In genomic region chr4:152937280-152937534, GRCh38 we compare ENCODE assay signal across 9 cellular contexts. TPM values are rescaled to one million over a fixed set of nuclear protein-coding genes. Genes with fewer than 3 reads are reported as not detected.
A peak's percentile ranks its signal among the peaks of the same experiment; 100 is the strongest.
DNase-seq lines count a peak whose midpoint lies in the region; ATAC-seq and TF ChIP-seq lines count a peak whose summit lies in the region.
"Had no signal": no experiment of that assay in that cellular context is flagged by ENCODE, and none has a peak within 500 bp of the region (broad histone marks: within the 10 kb centered on the region; RNA-seq: fewer than 3 reads in every experiment).

No MANE protein-coding gene starts in this region.

- no peaks in the 10 kb centered on the region for H3K79me2 ChIP-seq in MM.1S (ENCODE audit: low read length)

- H3K9me3 ChIP-seq in MM.1S (replicated peaks; ENCODE audit: insufficient read depth, low read length) (no peaks in the 10 kb centered on the region), endodermal cell (ENCODE audit: control insufficient read depth, low read length) (no peaks in the 10 kb centered on the region), neuron (ENCODE audit: low read length) (no peaks in the 10 kb centered on the region)

- H3K4me1 Mint-ChIP-seq in CD14-positive monocyte = peaks cover 23% of the 10 kb centered on the region
- H3K4me1 Mint-ChIP-seq in endodermal cell = peaks cover 14% of the 10 kb centered on the region

- no peaks in the 10 kb centered on the region for H3K36me3 ChIP-seq in MM.1S (replicated peaks; ENCODE audit: insufficient read depth, low read length)
- no peaks in the 10 kb centered on the region for H3K36me3 ChIP-seq in endodermal cell (ENCODE audit: control insufficient read depth, insufficient read depth, low read length)
- H3K36me3 ChIP-seq in neuron (ENCODE audit: insufficient read depth, low read length) = no peaks in the 10 kb centered on the region

- H3F3A ChIP-seq in MM.1S (ENCODE audit: insufficient read depth, low read length) = peaks cover 15% of the 10 kb centered on the region

- intact Hi-C loops in CD14-positive monocyte (cut with micrococcal nuclease) = no loop called here

- ATAC-seq in GM18498 (IDR thresholded peaks at IDR 0.05; ENCODE audit: unreplicated experiment) (no peak), GM21737 (IDR thresholded peaks at IDR 0.05; ENCODE audit: unreplicated experiment) (no peak)

- no peaks in the 10 kb centered on the region; the same call in 1 of the 2 replicates for H3K27me3 ChIP-seq in MM.1S (replicated peaks; ENCODE audit: insufficient read depth, low read length)
- H3K27me3 ChIP-seq in endodermal cell (ENCODE audit: control insufficient read depth, insufficient read depth, low read length, poor library complexity, severe bottlenecking) = peaks cover 33% of the 10 kb centered on the region
- H3K27me3 ChIP-seq in neuron (ENCODE audit: insufficient read depth, low read length) = peaks cover 56% of the 10 kb centered on the region

- H3K9me2 ChIP-seq in MM.1S (replicated peaks; ENCODE audit: insufficient read depth, low read length) = no peaks in the 10 kb centered on the region

- WGBS in endodermal cell (ENCODE audit: insufficient coverage in 1 of 2, insufficient read length in 1 of 2), 2 experiments = 0% methylated on average over 25 of the region's 25 CpGs; no CpG with 5 or more reads in 1 of the 2 experiments

- no peak for TF ChIP-seq CTCF in CD14-positive monocyte (IDR thresholded peaks at IDR 0.05)
- no peak for TF ChIP-seq CTCF in MM.1S (IDR thresholded peaks at IDR 0.05; ENCODE audit: low read length)
- TF ChIP-seq CTCF in endodermal cell (conservative IDR thresholded peaks at IDR 0.05) = no peak

- H3K9me3 Mint-ChIP-seq in CD14-positive monocyte (peaks cover 0 to 34% (median 16%) of the 10 kb centered on the region in 7 donors), endodermal cell (no peaks in the 10 kb centered on the region)

- no peak overlapping the region for H3K27ac ChIP-seq in MM.1S (ENCODE audit: low read length)
- H3K27ac ChIP-seq in endodermal cell (ENCODE audit: low read depth, low read length) = no peak overlapping the region

- DNase-seq in CD14-positive monocyte (ENCODE audit: low spot score) = no peak
- no peak for DNase-seq in MM.1S
- no peak for DNase-seq in endodermal cell
- DNase-seq in HUDEP-2 (lab: John Stamatoyannopoulos, UW; ENCODE audit: unreplicated experiment in 76 of 76) = no peak
- DNase-seq in AG08395 (ENCODE audit: low spot score) = no peak
- DNase-seq: NCI-H1436 had no signal

- H3K4me3 Mint-ChIP-seq in CD14-positive monocyte = peak overlapping the region; percentile 68 to 83
- H3K4me3 Mint-ChIP-seq in endodermal cell = peak overlapping the region; percentile 72

- H3K4me1 ChIP-seq in MM.1S (ENCODE audit: low read length) = no peaks in the 10 kb centered on the region
- H3K4me1 ChIP-seq in endodermal cell (ENCODE audit: control insufficient read depth, insufficient read depth, low read length) = peaks cover 3% of the 10 kb centered on the region
- peaks cover 23% of the 10 kb centered on the region for H3K4me1 ChIP-seq in neuron (ENCODE audit: insufficient read depth, low read length)

- H3K27me3 Mint-ChIP-seq in CD14-positive monocyte (ENCODE audit: low read depth in 3 of 3) = peaks cover 71 to 86% (median 71%) of the 10 kb centered on the region in 3 donors
- peaks cover 32% of the 10 kb centered on the region for H3K27me3 Mint-ChIP-seq in endodermal cell (ENCODE audit: insufficient read depth)

- H3K27ac Mint-ChIP-seq in CD14-positive monocyte = no peak overlapping the region
- H3K27ac Mint-ChIP-seq in endodermal cell = no peak overlapping the region

- peak overlapping the region; percentile 98 for H3K4me2 ChIP-seq in MM.1S (ENCODE audit: low read depth, low read length)

- peak overlapping the region; percentile 32; the same call in 1 of the 2 replicates for H3K9ac ChIP-seq in MM.1S (ENCODE audit: low read length)
- H3K9ac ChIP-seq in endodermal cell (ENCODE audit: extremely low read depth, low read length, poor library complexity, severe bottlenecking) = peak overlapping the region; percentile 45

- H4K20me1 ChIP-seq in MM.1S (ENCODE audit: insufficient read depth, low read length) = no peaks in the 10 kb centered on the region

- peak overlapping the region; percentile 75 for H2AFZ ChIP-seq in MM.1S (ENCODE audit: low read length)
- H2AFZ ChIP-seq in neuron (ENCODE audit: low read depth, low read length) = peak overlapping the region; percentile 93

- peak overlapping the region; percentile 86 for H3K4me3 ChIP-seq in MM.1S (ENCODE audit: low read length)
- peak overlapping the region; percentile 84 for H3K4me3 ChIP-seq in endodermal cell (ENCODE audit: low read length)
- H3K4me3 ChIP-seq in neuron (ENCODE audit: low read length) = peak overlapping the region; percentile 62

- H3K36me3 Mint-ChIP-seq in CD14-positive monocyte (peaks cover 16% of the 10 kb centered on the region in 2 donors), endodermal cell (ENCODE audit: low read depth) (peaks cover 2% of the 10 kb centered on the region)

RNA-seq across cellular contexts. Expression of gene FHDC1, which starts 1.1 kb away (rescaled TPM):
- not detected for polyA plus RNA-seq in CD14-positive monocyte
- total RNA-seq in endodermal cell = 1 to 10 TPM; 2.5 to 7.9 TPM
- polyA plus RNA-seq in endodermal cell (2013, experiment 1 of 2) = 3.2 TPM
- polyA plus RNA-seq in endodermal cell (2013, experiment 2 of 2) = 2.2 TPM
